ENCODE assay signal across 8 cellular contexts in the genomic region with DNA sequence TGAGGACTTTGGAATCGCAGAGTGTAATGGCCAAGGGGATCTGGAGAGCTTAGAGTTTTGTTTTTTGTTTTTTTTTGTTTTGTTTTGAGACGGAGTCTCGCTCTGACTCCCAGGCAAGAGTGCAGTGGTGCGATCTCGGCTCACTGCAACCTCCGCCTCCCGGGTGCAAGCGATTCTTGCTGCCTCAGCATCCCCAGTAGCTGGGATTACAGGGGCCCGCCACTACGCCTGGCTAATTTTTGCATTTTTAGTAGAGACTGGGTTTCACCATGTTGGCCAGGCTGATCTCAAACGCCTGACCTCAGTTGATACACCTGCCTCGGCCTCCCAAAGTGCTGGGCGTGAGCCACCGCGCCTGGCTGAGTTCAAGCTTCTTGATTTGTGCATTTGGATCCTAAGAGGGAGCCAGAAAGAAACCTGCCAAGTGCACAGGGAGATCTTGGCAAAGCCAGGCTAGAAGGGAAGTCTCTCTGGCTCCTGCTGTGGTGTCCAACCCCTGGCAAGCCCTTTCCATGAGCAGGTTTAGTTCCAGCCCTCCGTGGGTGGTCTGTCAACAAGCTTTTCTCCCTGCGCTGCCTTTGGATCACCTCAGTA. TPM values are rescaled to one million over a fixed set of nuclear protein-coding genes. Genes with fewer than 3 reads are reported as not detected.
DNase-seq lines count a peak whose midpoint lies in the region; ATAC-seq and TF ChIP-seq lines count a peak whose summit lies in the region.

No MANE protein-coding gene starts in this region.

- WGBS in heart right ventricle, 2 donors: 49 to 65% methylated on average over 17 of the region's 17 CpGs

- peaks cover 8% of the 10 kb centered on the region for H3K9me3 Mint-ChIP-seq in osteocyte (ENCODE audit: unreplicated experiment)

- H3K9me3 ChIP-seq in OCI-LY7 (ENCODE audit: low read length) (peaks cover 11% of the 10 kb centered on the region; the same call in 1 of the 2 replicates), heart right ventricle (peaks cover 0 to 20% (median 6%) of the 10 kb centered on the region in 11 donors)

- H3K4me3 Mint-ChIP-seq in osteocyte (ENCODE audit: unreplicated experiment): peak overlapping the region; percentile 77

- peaks cover 25% of the 10 kb centered on the region for H3K4me1 ChIP-seq in OCI-LY7 (ENCODE audit: insufficient read depth, low read length, poor library complexity, severe bottlenecking)
- H3K4me1 ChIP-seq in heart right ventricle: peaks cover 0 to 28% (median 15%) of the 10 kb centered on the region in 9 donors

- H3K36me3 ChIP-seq in OCI-LY7 (ENCODE audit: insufficient read depth, low read length) (no peaks in the 10 kb centered on the region), heart right ventricle (no peaks in the 10 kb centered on the region)

- peak overlapping the region; percentile 75 for H3K4me2 ChIP-seq in OCI-LY7 (ENCODE audit: low read length)

- ATAC-seq in heart right ventricle (peak in 5 of 8 donors; percentile 22 to 48 (median 34)), GM21619 (IDR thresholded peaks at IDR 0.05; ENCODE audit: unreplicated experiment) (no peak), HG02759 (IDR thresholded peaks at IDR 0.05; ENCODE audit: unreplicated experiment) (no peak), GM19328 (IDR thresholded peaks at IDR 0.05; ENCODE audit: unreplicated experiment) (no peak)

- no peaks in the 10 kb centered on the region for H4K20me1 ChIP-seq in OCI-LY7 (ENCODE audit: insufficient read depth, low read length)

- TF ChIP-seq CTCF in C4-2B (conservative IDR thresholded peaks at IDR 0.05) (no peak), OCI-LY7 (conservative IDR thresholded peaks at IDR 0.05; ENCODE audit: low read length) (no peak), heart right ventricle (IDR thresholded peaks at IDR 0.05) (no peak), osteocyte (IDR thresholded peaks at IDR 0.05) (no peak)

- H3K36me3 Mint-ChIP-seq in osteocyte (ENCODE audit: unreplicated experiment): peaks cover 4% of the 10 kb centered on the region

- POLR2A ChIA-PET in OCI-LY7 (lab: Charles Lee): no interaction called here

- H3K9me2 ChIP-seq in OCI-LY7 (ENCODE audit: insufficient read depth, low read length): no peaks in the 10 kb centered on the region

- CTCF ChIA-PET in OCI-LY7 (lab: Charles Lee; ENCODE audit: unreplicated experiment): interaction anchor here (0.6 kb wide), 1 partner anchor 196 kb away, joined by 4 read pairs; no protein-coding TSS in a partner anchor

- peak overlapping the region; percentile 65; the same call in 1 of the 2 replicates for H2AFZ ChIP-seq in OCI-LY7 (ENCODE audit: low read length)

- H3K27me3 ChIP-seq in heart right ventricle: peaks cover 0 to 18% (median 5%) of the 10 kb centered on the region in 7 donors

- no TSS peak for BruUV-seq in OCI-LY7 (replicated peaks; lab: Mats Ljungman, UMichigan)

- H3K4me1 Mint-ChIP-seq in osteocyte (ENCODE audit: unreplicated experiment): peaks cover 8% of the 10 kb centered on the region

- intact Hi-C loops in OCI-LY7 (cut with micrococcal nuclease; ENCODE audit: unreplicated experiment) (no loop called here), heart right ventricle (cut with DNase I) (no loop called here)

- H3K27ac ChIP-seq in C4-2B (peak overlapping the region; percentile 90), OCI-LY7 (ENCODE audit: low read depth, low read length, poor library complexity, severe bottlenecking) (no peak overlapping the region), heart right ventricle (no peak overlapping the region)

- H3K27me3 Mint-ChIP-seq in osteocyte (ENCODE audit: unreplicated experiment): peaks cover 48% of the 10 kb centered on the region

- H3K27ac Mint-ChIP-seq in osteocyte (ENCODE audit: unreplicated experiment): no peak overlapping the region

- DNase-seq in OCI-LY7 (ENCODE audit: low spot score) (no peak), heart right ventricle (no peak), osteocyte (ENCODE audit: extremely low spot score, unreplicated experiment) (no peak)
- DNase-seq in stimulated activated CD4-positive, alpha-beta T cell treated with anti-CD3 and anti-CD28 coated beads, Interleukin-4, amount 100 ng/mL, for 4 hours: no peak

- H3K79me2 ChIP-seq in OCI-LY7 (ENCODE audit: insufficient read depth, low read depth, low read length): no peaks in the 10 kb centered on the region

- H3K4me3 ChIP-seq in OCI-LY7 (ENCODE audit: low read depth, low read length, poor library complexity, severe bottlenecking): peak overlapping the region; percentile 69
- peak overlapping the region in 9 of 10 donors; percentile 41 to 57 (median 51) for H3K4me3 ChIP-seq in heart right ventricle

RNA-seq across cellular contexts. Expression of a gene that starts 0.9 kb away (rescaled TPM):
- total RNA-seq in OCI-LY7 (2014; rRNA removed; shearing (Covaris generic)): 20.1 and 25.4 TPM in 2 replicates
- 21.9 and 24.8 TPM in 2 replicates for total RNA-seq in OCI-LY7 (2022)
- total RNA-seq in heart right ventricle: 1 to 10 TPM; 1.8 to 9.8 (median 3.1) TPM
- 10 to 100 TPM in 1 of 2 donors, 1 to 10 TPM in 1; 2.4 to 16.4 TPM for polyA plus RNA-seq in heart right ventricle
- total RNA-seq in osteocyte: 12.2 and 15.3 TPM in 2 replicates

RNA-seq across cellular contexts. Expression of a gene that starts 54.4 kb away (rescaled TPM):
- 13.2 and 26.6 TPM in 2 replicates for total RNA-seq in OCI-LY7 (2014; rRNA removed; shearing (Covaris generic))
- total RNA-seq in OCI-LY7 (2022) (29.8 and 33.5 TPM in 2 replicates), heart right ventricle (10 to 100 TPM; 12.5 to 18.7 (median 16.5) TPM), osteocyte (21.6 and 24.5 TPM in 2 replicates)
- polyA plus RNA-seq in heart right ventricle: 1 to 10 TPM; 9.6 to 9.9 TPM

Comparison
In these comparisons a context has a peak if more than half of its experiments do, and no peak if none do; other contexts are left out.
1. ATAC-seq: peak in heart right ventricle (5 of 8); none in GM21619 (single experiment), HG02759 (single experiment) and GM19328 (single experiment).